24 cellular contexts compared by ENCODE assay signal in genomic region chr3:118942195-118942594, GRCh38.
"Had no signal": no experiment of that assay in that cellular context is flagged by ENCODE, and none has a peak within 500 bp of the region (broad histone marks: within the 10 kb centered on the region; RNA-seq: fewer than 3 reads in every experiment).

No MANE protein-coding gene starts in this region.

- ATAC-seq: activated T-cell treated with anti-CD3 and anti-CD28 coated beads, Interleukin-2, amount 50 U/mL, for 72 hours; lower lobe of right lung; natural killer cell had no signal

- DNase-seq: activated CD4-positive, CD25-positive, alpha-beta regulatory T cell treated with anti-CD3 and anti-CD28 coated beads, Interleukin-2, amount 50 U/mL, for 72 hours; activated effector memory CD4-positive, alpha-beta T cell treated with anti-CD3 and anti-CD28 coated beads, Interleukin-2, amount 50 U/mL, for 16 hours; activated T-cell treated with anti-CD3 and anti-CD28 coated beads, Interleukin-2, amount 50 U/mL, for 72 hours; amniotic stem cell; cortex of kidney; heart left ventricle; lower lobe of right lung; natural killer cell; ovary; SK-N-SH; spleen; stimulated activated CD4-positive, alpha-beta T cell treated with anti-CD3 and anti-CD28 coated beads, Interleukin-4, amount 100 ng/mL, for 24 hours; stimulated activated naive CD4-positive, alpha-beta T cell treated with Interleukin-2 at 50 U/mL for 16 hours; substantia nigra; tibial artery; WERI-Rb-1 had no signal

- H3K27me3 Mint-ChIP-seq: activated naive CD4-positive, alpha-beta T cell treated with anti-CD3 and anti-CD28 coated beads, Interleukin-2, amount 10 ng/mL, durations not matched to agents 7 days and 5 days had no signal

- FAIRE-seq: bronchial epithelial cell, endometrium, islet of Langerhans, TTC549 had no signal

- H3K4me1 Mint-ChIP-seq: natural killer cell had no signal

- H3K9ac ChIP-seq: SK-N-SH had no signal

- H3K36me3 Mint-ChIP-seq: activated naive CD4-positive, alpha-beta T cell treated with anti-CD3 and anti-CD28 coated beads, Interleukin-2, amount 10 ng/mL, durations not matched to agents 7 days and 5 days; natural killer cell had no signal

- H3K4me1 ChIP-seq: lower lobe of right lung, prostate gland, spleen, tibial artery had no signal

- H3K4me2 ChIP-seq: SK-N-SH had no signal

- H3K36me3 ChIP-seq: heart left ventricle, lower lobe of right lung, neutrophil, ovary, prostate gland, right atrium auricular region, spleen, tibial artery, WERI-Rb-1 had no signal

- H3K4me3 ChIP-seq: heart left ventricle, lower lobe of right lung, ovary, prostate gland, right atrium auricular region, spleen, tibial artery had no signal

- H3K9me3 ChIP-seq: lower lobe of right lung, neutrophil, ovary, prostate gland, SK-N-SH, tibial artery had no signal

- H3K4me3 Mint-ChIP-seq: activated naive CD4-positive, alpha-beta T cell treated with anti-CD3 and anti-CD28 coated beads, Interleukin-2, amount 10 ng/mL, durations not matched to agents 7 days and 5 days; natural killer cell had no signal

- H3K27me3 ChIP-seq: heart left ventricle, neutrophil, ovary, right atrium auricular region, spleen, tibial artery had no signal

- H3K27ac Mint-ChIP-seq: activated naive CD4-positive, alpha-beta T cell treated with anti-CD3 and anti-CD28 coated beads, Interleukin-2, amount 10 ng/mL, durations not matched to agents 7 days and 5 days; activated T-cell treated with anti-CD3 and anti-CD28 coated beads, Interleukin-2, amount 50 U/mL, for 72 hours; natural killer cell had no signal

- H3K27ac ChIP-seq: heart left ventricle, lower lobe of right lung, neutrophil, ovary, prostate gland, right atrium auricular region, spleen, tibial artery, WERI-Rb-1 had no signal
